Comparison of ENCODE assay signal across 1 cellular context in the genomic region with DNA sequence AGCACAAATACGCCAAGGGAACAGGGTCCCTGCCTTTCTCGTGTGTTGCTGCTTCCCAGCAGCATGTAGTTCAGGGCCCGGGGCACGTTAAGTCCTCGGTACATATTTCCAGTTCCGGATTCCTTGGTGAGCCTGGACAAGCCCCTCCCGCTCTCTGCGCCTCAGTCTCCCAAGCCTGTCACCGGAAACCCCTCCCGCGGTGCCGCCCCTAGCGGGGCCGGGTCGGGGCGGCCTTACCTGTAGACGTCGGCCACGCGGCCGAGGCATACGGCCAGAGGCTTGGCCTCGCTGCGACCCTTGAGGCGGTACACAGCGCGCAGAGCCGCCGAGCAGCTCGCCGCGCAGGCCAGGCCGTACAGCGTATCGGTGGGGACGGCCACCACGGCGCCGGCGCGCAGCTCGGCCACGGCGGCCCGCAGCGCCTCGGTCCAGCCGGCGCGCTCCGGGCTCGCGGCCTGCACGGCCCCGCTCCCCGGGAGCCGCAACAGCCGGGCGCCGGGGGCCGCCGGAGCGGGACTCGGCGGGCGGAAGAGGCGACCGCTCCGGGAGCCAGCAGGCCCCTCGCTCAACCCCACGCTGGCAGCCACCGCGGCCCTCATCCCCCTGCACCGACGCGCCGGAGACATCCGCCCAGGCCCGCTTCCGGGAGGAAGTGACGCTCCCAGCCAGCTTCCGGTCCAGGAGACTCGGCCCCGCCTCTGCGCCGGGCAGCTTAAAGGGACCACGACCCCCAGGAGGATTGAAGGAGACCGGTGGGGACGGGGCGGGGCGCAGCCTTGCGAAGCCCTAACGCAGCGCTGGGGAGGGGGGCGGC.
TF ChIP-seq lines count a peak whose summit lies in the region.

C1orf122 (plus strand) TSS at position 236 of the 814 bp plus-strand sequence. CDS start 615 bp downstream, outside the sequence.
A gene with protein sequence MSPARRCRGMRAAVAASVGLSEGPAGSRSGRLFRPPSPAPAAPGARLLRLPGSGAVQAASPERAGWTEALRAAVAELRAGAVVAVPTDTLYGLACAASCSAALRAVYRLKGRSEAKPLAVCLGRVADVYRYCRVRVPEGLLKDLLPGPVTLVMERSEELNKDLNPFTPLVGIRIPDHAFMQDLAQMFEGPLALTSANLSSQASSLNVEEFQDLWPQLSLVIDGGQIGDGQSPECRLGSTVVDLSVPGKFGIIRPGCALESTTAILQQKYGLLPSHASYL (minus strand): TSS at position 654 of the 814 bp plus-strand sequence. CDS start 28 bp downstream, at position 626.

TF ChIP-seq in GM12878, 131 proteins besides CTCF, POLR2A, EP300 and RAD21 (continued from another document and continues in another):
- TF ChIP-seq IKZF2 (IDR thresholded peaks at IDR 0.05) (no peak), STAT1 (conservative IDR thresholded peaks at IDR 0.05) (no peak), PAX5 (IDR thresholded peaks at IDR 0.05; ENCODE audit: borderline replicate concordance, low read depth, low read length) (no peak), NFYA (IDR thresholded peaks at IDR 0.05; ENCODE audit: borderline replicate concordance, low read depth, low read length) (no peak), KDM1A (IDR thresholded peaks at IDR 0.05; ENCODE audit: borderline replicate concordance) (no peak), JUNB (IDR thresholded peaks at IDR 0.05) (no peak), HDAC2 (IDR thresholded peaks at IDR 0.05) (no peak), KLF5 (IDR thresholded peaks at IDR 0.05; ENCODE audit: partially characterized antibody) (no peak), YY1 (IDR thresholded peaks at IDR 0.05; ENCODE audit: low read depth, low read length) (no peak), EZH2 (IDR thresholded peaks at IDR 0.05; ENCODE audit: borderline replicate concordance, control insufficient read depth, low read depth, low read length) (no peak), MYC (IDR thresholded peaks at IDR 0.05; ENCODE audit: insufficient read depth, insufficient read length, insufficient replicate concordance, low read length, severe bottlenecking) (peak; percentile 87), RUNX3 (IDR thresholded peaks at IDR 0.05; ENCODE audit: low read length) (no peak), TAF1 (IDR thresholded peaks at IDR 0.05; ENCODE audit: borderline replicate concordance, low read depth, low read length) (peak; percentile 71; the same call in 1 of the 2 replicates), SUZ12 (IDR thresholded peaks at IDR 0.05; ENCODE audit: unreplicated experiment) (no peak), ATF2 (IDR thresholded peaks at IDR 0.05; ENCODE audit: low read length) (no peak), SMAD5 (IDR thresholded peaks at IDR 0.05; ENCODE audit: low read depth) (peak; percentile 85), RBBP5 (conservative IDR thresholded peaks at IDR 0.05) (no peak), STAT3 (IDR thresholded peaks at IDR 0.05; ENCODE audit: low read depth, low read length) (no peak), EGR1 (IDR thresholded peaks at IDR 0.05; ENCODE audit: borderline replicate concordance in 1 of 2, low read depth in 2 of 2, low read length in 2 of 2) (peak in 1 of 2 experiments; percentile 17; a peak in 1 of 3 replicates), ZZZ3 (IDR thresholded peaks at IDR 0.05; ENCODE audit: control insufficient read depth, insufficient read length, low read depth) (no peak), CEBPZ (IDR thresholded peaks at IDR 0.05; ENCODE audit: low read depth, low read length) (no peak), PML (IDR thresholded peaks at IDR 0.05; ENCODE audit: low read length) (no peak; the same call in 1 of the 2 replicates)
- TF ChIP-seq, protein P1, sequence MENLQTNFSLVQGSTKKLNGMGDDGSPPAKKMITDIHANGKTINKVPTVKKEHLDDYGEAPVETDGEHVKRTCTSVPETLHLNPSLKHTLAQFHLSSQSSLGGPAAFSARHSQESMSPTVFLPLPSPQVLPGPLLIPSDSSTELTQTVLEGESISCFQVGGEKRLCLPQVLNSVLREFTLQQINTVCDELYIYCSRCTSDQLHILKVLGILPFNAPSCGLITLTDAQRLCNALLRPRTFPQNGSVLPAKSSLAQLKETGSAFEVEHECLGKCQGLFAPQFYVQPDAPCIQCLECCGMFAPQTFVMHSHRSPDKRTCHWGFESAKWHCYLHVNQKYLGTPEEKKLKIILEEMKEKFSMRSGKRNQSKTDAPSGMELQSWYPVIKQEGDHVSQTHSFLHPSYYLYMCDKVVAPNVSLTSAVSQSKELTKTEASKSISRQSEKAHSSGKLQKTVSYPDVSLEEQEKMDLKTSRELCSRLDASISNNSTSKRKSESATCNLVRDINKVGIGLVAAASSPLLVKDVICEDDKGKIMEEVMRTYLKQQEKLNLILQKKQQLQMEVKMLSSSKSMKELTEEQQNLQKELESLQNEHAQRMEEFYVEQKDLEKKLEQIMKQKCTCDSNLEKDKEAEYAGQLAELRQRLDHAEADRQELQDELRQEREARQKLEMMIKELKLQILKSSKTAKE (IDR thresholded peaks at IDR 0.05; ENCODE audit: low read depth, poor library complexity, severe bottlenecking): no peak
- TF ChIP-seq, protein P2, sequence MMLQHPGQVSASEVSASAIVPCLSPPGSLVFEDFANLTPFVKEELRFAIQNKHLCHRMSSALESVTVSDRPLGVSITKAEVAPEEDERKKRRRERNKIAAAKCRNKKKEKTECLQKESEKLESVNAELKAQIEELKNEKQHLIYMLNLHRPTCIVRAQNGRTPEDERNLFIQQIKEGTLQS (IDR thresholded peaks at IDR 0.05; ENCODE audit: borderline replicate concordance, extremely low read depth, low read depth, low read length): no peak
- TF ChIP-seq, protein P3, sequence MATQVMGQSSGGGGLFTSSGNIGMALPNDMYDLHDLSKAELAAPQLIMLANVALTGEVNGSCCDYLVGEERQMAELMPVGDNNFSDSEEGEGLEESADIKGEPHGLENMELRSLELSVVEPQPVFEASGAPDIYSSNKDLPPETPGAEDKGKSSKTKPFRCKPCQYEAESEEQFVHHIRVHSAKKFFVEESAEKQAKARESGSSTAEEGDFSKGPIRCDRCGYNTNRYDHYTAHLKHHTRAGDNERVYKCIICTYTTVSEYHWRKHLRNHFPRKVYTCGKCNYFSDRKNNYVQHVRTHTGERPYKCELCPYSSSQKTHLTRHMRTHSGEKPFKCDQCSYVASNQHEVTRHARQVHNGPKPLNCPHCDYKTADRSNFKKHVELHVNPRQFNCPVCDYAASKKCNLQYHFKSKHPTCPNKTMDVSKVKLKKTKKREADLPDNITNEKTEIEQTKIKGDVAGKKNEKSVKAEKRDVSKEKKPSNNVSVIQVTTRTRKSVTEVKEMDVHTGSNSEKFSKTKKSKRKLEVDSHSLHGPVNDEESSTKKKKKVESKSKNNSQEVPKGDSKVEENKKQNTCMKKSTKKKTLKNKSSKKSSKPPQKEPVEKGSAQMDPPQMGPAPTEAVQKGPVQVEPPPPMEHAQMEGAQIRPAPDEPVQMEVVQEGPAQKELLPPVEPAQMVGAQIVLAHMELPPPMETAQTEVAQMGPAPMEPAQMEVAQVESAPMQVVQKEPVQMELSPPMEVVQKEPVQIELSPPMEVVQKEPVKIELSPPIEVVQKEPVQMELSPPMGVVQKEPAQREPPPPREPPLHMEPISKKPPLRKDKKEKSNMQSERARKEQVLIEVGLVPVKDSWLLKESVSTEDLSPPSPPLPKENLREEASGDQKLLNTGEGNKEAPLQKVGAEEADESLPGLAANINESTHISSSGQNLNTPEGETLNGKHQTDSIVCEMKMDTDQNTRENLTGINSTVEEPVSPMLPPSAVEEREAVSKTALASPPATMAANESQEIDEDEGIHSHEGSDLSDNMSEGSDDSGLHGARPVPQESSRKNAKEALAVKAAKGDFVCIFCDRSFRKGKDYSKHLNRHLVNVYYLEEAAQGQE (IDR thresholded peaks at IDR 0.05; ENCODE audit: low read depth, low read length): no peak
- TF ChIP-seq, protein P4, sequence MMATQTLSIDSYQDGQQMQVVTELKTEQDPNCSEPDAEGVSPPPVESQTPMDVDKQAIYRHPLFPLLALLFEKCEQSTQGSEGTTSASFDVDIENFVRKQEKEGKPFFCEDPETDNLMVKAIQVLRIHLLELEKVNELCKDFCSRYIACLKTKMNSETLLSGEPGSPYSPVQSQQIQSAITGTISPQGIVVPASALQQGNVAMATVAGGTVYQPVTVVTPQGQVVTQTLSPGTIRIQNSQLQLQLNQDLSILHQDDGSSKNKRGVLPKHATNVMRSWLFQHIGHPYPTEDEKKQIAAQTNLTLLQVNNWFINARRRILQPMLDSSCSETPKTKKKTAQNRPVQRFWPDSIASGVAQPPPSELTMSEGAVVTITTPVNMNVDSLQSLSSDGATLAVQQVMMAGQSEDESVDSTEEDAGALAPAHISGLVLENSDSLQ (IDR thresholded peaks at IDR 0.05): no peak
- TF ChIP-seq, protein P5, sequence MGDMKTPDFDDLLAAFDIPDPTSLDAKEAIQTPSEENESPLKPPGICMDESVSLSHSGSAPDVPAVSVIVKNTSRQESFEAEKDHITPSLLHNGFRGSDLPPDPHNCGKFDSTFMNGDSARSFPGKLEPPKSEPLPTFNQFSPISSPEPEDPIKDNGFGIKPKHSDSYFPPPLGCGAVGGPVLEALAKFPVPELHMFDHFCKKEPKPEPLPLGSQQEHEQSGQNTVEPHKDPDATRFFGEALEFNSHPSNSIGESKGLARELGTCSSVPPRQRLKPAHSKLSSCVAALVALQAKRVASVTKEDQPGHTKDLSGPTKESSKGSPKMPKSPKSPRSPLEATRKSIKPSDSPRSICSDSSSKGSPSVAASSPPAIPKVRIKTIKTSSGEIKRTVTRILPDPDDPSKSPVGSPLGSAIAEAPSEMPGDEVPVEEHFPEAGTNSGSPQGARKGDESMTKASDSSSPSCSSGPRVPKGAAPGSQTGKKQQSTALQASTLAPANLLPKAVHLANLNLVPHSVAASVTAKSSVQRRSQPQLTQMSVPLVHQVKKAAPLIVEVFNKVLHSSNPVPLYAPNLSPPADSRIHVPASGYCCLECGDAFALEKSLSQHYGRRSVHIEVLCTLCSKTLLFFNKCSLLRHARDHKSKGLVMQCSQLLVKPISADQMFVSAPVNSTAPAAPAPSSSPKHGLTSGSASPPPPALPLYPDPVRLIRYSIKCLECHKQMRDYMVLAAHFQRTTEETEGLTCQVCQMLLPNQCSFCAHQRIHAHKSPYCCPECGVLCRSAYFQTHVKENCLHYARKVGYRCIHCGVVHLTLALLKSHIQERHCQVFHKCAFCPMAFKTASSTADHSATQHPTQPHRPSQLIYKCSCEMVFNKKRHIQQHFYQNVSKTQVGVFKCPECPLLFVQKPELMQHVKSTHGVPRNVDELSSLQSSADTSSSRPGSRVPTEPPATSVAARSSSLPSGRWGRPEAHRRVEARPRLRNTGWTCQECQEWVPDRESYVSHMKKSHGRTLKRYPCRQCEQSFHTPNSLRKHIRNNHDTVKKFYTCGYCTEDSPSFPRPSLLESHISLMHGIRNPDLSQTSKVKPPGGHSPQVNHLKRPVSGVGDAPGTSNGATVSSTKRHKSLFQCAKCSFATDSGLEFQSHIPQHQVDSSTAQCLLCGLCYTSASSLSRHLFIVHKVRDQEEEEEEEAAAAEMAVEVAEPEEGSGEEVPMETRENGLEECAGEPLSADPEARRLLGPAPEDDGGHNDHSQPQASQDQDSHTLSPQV (IDR thresholded peaks at IDR 0.05): no peak
- TF ChIP-seq, protein P6, sequence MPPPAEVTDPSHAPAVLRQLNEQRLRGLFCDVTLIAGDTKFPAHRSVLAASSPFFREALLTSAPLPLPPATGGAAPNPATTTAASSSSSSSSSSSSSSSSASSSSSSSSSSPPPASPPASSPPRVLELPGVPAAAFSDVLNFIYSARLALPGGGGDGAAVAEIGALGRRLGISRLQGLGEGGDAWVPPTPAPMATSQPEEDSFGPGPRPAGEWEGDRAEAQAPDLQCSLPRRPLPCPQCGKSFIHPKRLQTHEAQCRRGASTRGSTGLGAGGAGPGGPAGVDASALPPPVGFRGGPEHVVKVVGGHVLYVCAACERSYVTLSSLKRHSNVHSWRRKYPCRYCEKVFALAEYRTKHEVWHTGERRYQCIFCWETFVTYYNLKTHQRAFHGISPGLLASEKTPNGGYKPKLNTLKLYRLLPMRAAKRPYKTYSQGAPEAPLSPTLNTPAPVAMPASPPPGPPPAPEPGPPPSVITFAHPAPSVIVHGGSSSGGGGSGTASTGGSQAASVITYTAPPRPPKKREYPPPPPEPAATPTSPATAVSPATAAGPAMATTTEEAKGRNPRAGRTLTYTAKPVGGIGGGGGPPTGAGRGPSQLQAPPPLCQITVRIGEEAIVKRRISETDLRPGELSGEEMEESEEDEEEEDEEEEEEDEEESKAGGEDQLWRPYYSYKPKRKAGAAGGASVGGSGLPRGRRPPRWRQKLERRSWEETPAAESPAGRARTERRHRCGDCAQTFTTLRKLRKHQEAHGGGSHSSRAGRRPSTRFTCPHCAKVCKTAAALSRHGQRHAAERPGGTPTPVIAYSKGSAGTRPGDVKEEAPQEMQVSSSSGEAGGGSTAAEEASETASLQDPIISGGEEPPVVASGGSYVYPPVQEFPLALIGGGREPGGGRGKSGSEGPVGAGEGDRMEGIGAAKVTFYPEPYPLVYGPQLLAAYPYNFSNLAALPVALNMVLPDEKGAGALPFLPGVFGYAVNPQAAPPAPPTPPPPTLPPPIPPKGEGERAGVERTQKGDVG (CRISPR knock-in tag; IDR thresholded peaks at IDR 0.05): no peak
